14 cellular contexts compared by ENCODE assay signal in genomic region chr3:163043074-163043473, GRCh38.
DNase-seq lines count a peak whose midpoint lies in the region; ATAC-seq and TF ChIP-seq lines count a peak whose summit lies in the region.
"Had no signal": no experiment of that assay in that cellular context is flagged by ENCODE, and none has a peak within 500 bp of the region (broad histone marks: within the 10 kb centered on the region; RNA-seq: fewer than 3 reads in every experiment).

No MANE protein-coding gene starts in this region.

- no peak overlapping the region for H3K4me3 Mint-ChIP-seq in MCF 10A (ENCODE audit: unreplicated experiment)
- H3K4me3 Mint-ChIP-seq in type B pancreatic cell, result no peak overlapping the region
- no peak overlapping the region for H3K4me3 Mint-ChIP-seq in activated CD8-positive, alpha-beta T cell treated with anti-CD3 and anti-CD28 coated beads for 36 hours
- H3K4me3 Mint-ChIP-seq: B cell, immature natural killer cell had no signal

- ATAC-seq in PC-3, result peak; percentile 76
- no peak for ATAC-seq in activated CD8-positive, alpha-beta T cell treated with anti-CD3 and anti-CD28 coated beads for 36 hours

- BruUV-seq in MCF 10A (replicated peaks; lab: Mats Ljungman, UMichigan), result no TSS peak
- no TSS peak for BruUV-seq in mammary epithelial cell (replicated peaks; lab: Mats Ljungman, UMichigan)
- BruUV-seq in PC-3 (replicated peaks; lab: Mats Ljungman, UMichigan), result no TSS peak

- H2AFZ ChIP-seq in mammary epithelial cell (ENCODE audit: low read depth, low read length) (no peak overlapping the region), PC-3 (ENCODE audit: low read length) (no peak overlapping the region)

- TF ChIP-seq CTCF in MCF 10A (IDR thresholded peaks at IDR 0.05; ENCODE audit: unreplicated experiment) (no peak), mammary epithelial cell (conservative IDR thresholded peaks at IDR 0.05 in 1 of 2, IDR thresholded peaks at IDR 0.05 in 1 of 2; ENCODE audit: extremely low read depth in 1 of 2, insufficient read depth in 1 of 2, low read depth in 1 of 2, low read length in 2 of 2) (peak in 1 of 2 donors; percentile 25), PC-3 (conservative IDR thresholded peaks at IDR 0.05; ENCODE audit: low read depth, low read length) (peak; percentile 81), fibroblast of pulmonary artery (IDR thresholded peaks at IDR 0.05; ENCODE audit: low read length, missing control alignments) (peak; percentile 58), type B pancreatic cell (conservative IDR thresholded peaks at IDR 0.05) (peak; percentile 43)
- TF ChIP-seq CTCF in activated CD8-positive, alpha-beta T cell treated with anti-CD3 and anti-CD28 coated beads for 36 hours (IDR thresholded peaks at IDR 0.05), result no peak

- no peak overlapping the region for H3K9ac ChIP-seq in mammary epithelial cell (ENCODE audit: insufficient read depth, low read length)
- no peak overlapping the region for H3K9ac ChIP-seq in PC-3 (ENCODE audit: low read length)

- peaks cover 6% of the 10 kb centered on the region for H3K4me1 Mint-ChIP-seq in MCF 10A (ENCODE audit: insufficient read depth, unreplicated experiment)
- peaks cover 5% of the 10 kb centered on the region for H3K4me1 Mint-ChIP-seq in type B pancreatic cell (ENCODE audit: unreplicated experiment)
- H3K4me1 Mint-ChIP-seq in activated CD8-positive, alpha-beta T cell treated with anti-CD3 and anti-CD28 coated beads for 36 hours (ENCODE audit: low read depth), result no peaks in the 10 kb centered on the region
- H3K4me1 Mint-ChIP-seq: B cell, immature natural killer cell had no signal

- no peak overlapping the region for H3K27ac ChIP-seq in mammary epithelial cell (ENCODE audit: insufficient read depth, low read depth, low read length)
- no peak overlapping the region for H3K27ac ChIP-seq in PC-3 (ENCODE audit: low read length)

- H4K20me1 ChIP-seq in mammary epithelial cell (ENCODE audit: insufficient read depth, low read length) (no peaks in the 10 kb centered on the region), PC-3 (ENCODE audit: low read length) (no peaks in the 10 kb centered on the region)

- H3K36me3 Mint-ChIP-seq in MCF 10A (ENCODE audit: insufficient read depth, unreplicated experiment) (no peaks in the 10 kb centered on the region), type B pancreatic cell (no peaks in the 10 kb centered on the region)
- no peaks in the 10 kb centered on the region for H3K36me3 Mint-ChIP-seq in activated CD8-positive, alpha-beta T cell treated with anti-CD3 and anti-CD28 coated beads for 36 hours (ENCODE audit: low read depth)

- H3K4me1 ChIP-seq in mammary epithelial cell (ENCODE audit: insufficient read depth, low read length) (no peaks in the 10 kb centered on the region), PC-3 (ENCODE audit: insufficient read depth, low read length) (no peaks in the 10 kb centered on the region)

- 30% methylated on average over 3 of the region's 3 CpGs for WGBS in mammary epithelial cell (ENCODE audit: low coverage, missing lambda C conversion rate)

- H3K79me2 ChIP-seq in mammary epithelial cell (ENCODE audit: insufficient read depth, low read length) (no peaks in the 10 kb centered on the region), PC-3 (ENCODE audit: low read length) (no peaks in the 10 kb centered on the region)

- H3K27me3 Mint-ChIP-seq in MCF 10A (ENCODE audit: insufficient read depth, unreplicated experiment) (no peaks in the 10 kb centered on the region), type B pancreatic cell (no peaks in the 10 kb centered on the region)
- no peaks in the 10 kb centered on the region for H3K27me3 Mint-ChIP-seq in activated CD8-positive, alpha-beta T cell treated with anti-CD3 and anti-CD28 coated beads for 36 hours
- H3K27me3 Mint-ChIP-seq: B cell had no signal

- DNase-seq in MCF 10A (ENCODE audit: unreplicated experiment) (peak; percentile 25), mammary epithelial cell (no peak), PC-3 (peak; percentile 62), fibroblast of pulmonary artery (ENCODE audit: low read depth) (peak; percentile 48), type B pancreatic cell (ENCODE audit: extremely low spot score, unreplicated experiment) (no peak), AG08395 (ENCODE audit: low spot score) (no peak)
- DNase-seq in stimulated activated CD4-positive, alpha-beta T cell treated with anti-CD3 and anti-CD28 coated beads, Interleukin-2, amount 100 ng/mL, for 48 hours, result no peak
- no peak for DNase-seq in activated CD8-positive, alpha-beta T cell treated with anti-CD3 and anti-CD28 coated beads for 36 hours
- DNase-seq: amniotic stem cell; immature natural killer cell; occipital lobe; stimulated activated CD4-positive, alpha-beta T cell treated with anti-CD3 and anti-CD28 coated beads, Interleukin-4, amount 100 ng/mL, for 4 hours; T-helper 2 cell had no signal

- peaks cover 15% of the 10 kb centered on the region for H3K9me3 Mint-ChIP-seq in MCF 10A (ENCODE audit: unreplicated experiment)
- peaks cover 11% of the 10 kb centered on the region for H3K9me3 Mint-ChIP-seq in type B pancreatic cell
- H3K9me3 Mint-ChIP-seq in activated CD8-positive, alpha-beta T cell treated with anti-CD3 and anti-CD28 coated beads for 36 hours, result peaks cover 3% of the 10 kb centered on the region

- H3K9me3 ChIP-seq in mammary epithelial cell (replicated peaks; ENCODE audit: insufficient read depth, low read length) (no peaks in the 10 kb centered on the region), PC-3 (ENCODE audit: low read length) (no peaks in the 10 kb centered on the region)

- H3K36me3 ChIP-seq in mammary epithelial cell (ENCODE audit: insufficient read depth, low read length), result no peaks in the 10 kb centered on the region
- no peaks in the 10 kb centered on the region for H3K36me3 ChIP-seq in PC-3 (ENCODE audit: low read depth, low read length)

- H3K27ac Mint-ChIP-seq in MCF 10A (ENCODE audit: low read depth, unreplicated experiment) (no peak overlapping the region), type B pancreatic cell (no peak overlapping the region)
- H3K27ac Mint-ChIP-seq in activated CD8-positive, alpha-beta T cell treated with anti-CD3 and anti-CD28 coated beads for 36 hours, result no peak overlapping the region
- H3K27ac Mint-ChIP-seq: B cell, immature natural killer cell had no signal

- dilution Hi-C loops in mammary epithelial cell (cut with HindIII; ENCODE audit: low sequenced_read_pairs), result no loop called here

- H3F3A ChIP-seq in PC-3 (ENCODE audit: low read length, unreplicated experiment), result no peaks in the 10 kb centered on the region

- H3K9me2 ChIP-seq in PC-3 (replicated peaks; ENCODE audit: low read length), result no peaks in the 10 kb centered on the region

- in situ Hi-C loops in mammary epithelial cell (cut with MboI; ENCODE audit: low sequenced_read_pairs in 2 of 2), result no loop called here

- POLR2A ChIA-PET in MCF 10A (lab: Yijun Ruan, JAX) (no interaction called here), PC-3 (lab: Charles Lee; ENCODE audit: unreplicated experiment) (no interaction called here)
- POLR2A ChIA-PET in activated CD8-positive, alpha-beta T cell treated with anti-CD3 and anti-CD28 coated beads for 36 hours (lab: Charles Lee), result no interaction called here

- intact Hi-C loops in MCF 10A (cut with micrococcal nuclease) (loop anchor here (5.0 kb wide), 1 partner anchor 756 kb away; no protein-coding TSS in a partner anchor), mammary epithelial cell (cut with micrococcal nuclease) (no loop called here), PC-3 (cut with micrococcal nuclease) (loop anchor here (1.0 to 5.0 kb wide), 6 partner anchors 526 to 1486 kb away; no protein-coding TSS in a partner anchor)
- intact Hi-C loops in activated CD8-positive, alpha-beta T cell treated with anti-CD3 and anti-CD28 coated beads for 36 hours (cut with micrococcal nuclease), result no loop called here

- H3K4me3 ChIP-seq in mammary epithelial cell (replicated peaks in 1 of 3; ENCODE audit: insufficient read depth in 1 of 3, low read depth in 2 of 3, low read length in 3 of 3), result no peak overlapping the region
- no peak overlapping the region for H3K4me3 ChIP-seq in PC-3 (ENCODE audit: low read length)
- H3K4me3 ChIP-seq in fibroblast of pulmonary artery (replicated peaks; ENCODE audit: low read depth, low read length), result no peak overlapping the region

- H3K27me3 ChIP-seq in mammary epithelial cell (ENCODE audit: insufficient read depth, low read length) (no peaks in the 10 kb centered on the region), PC-3 (ENCODE audit: low read length) (no peaks in the 10 kb centered on the region)

- H3K4me2 ChIP-seq in mammary epithelial cell (ENCODE audit: insufficient read depth, low read depth, low read length) (no peak overlapping the region), PC-3 (ENCODE audit: low read length) (no peak overlapping the region)

- CTCF ChIA-PET in MCF 10A (lab: Yijun Ruan, JAX), result interaction anchor here (0.7 to 4.9 kb wide), 5 partner anchors 13 to 1191 kb away, joined by 3 to 40 read pairs (median 3); no protein-coding TSS in a partner anchor
- CTCF ChIA-PET in mammary epithelial cell (lab: Charles Lee; ENCODE audit: low non-redundant PET), result no interaction called here
- CTCF ChIA-PET in PC-3 (lab: Charles Lee), result no interaction called here
- CTCF ChIA-PET in activated CD8-positive, alpha-beta T cell treated with anti-CD3 and anti-CD28 coated beads for 36 hours (lab: Charles Lee), result no interaction called here

Comparison
In these comparisons a context has a peak if more than half of its experiments do, and no peak if none do; other contexts are left out.
1. DNase-seq: peak in MCF 10A (single experiment), PC-3 (single experiment) and fibroblast of pulmonary artery (single experiment); none in mammary epithelial cell (single experiment), type B pancreatic cell (single experiment), stimulated activated CD4-positive, alpha-beta T cell treated with anti-CD3 and anti-CD28 coated beads, Interleukin-2, amount 100 ng/mL, for 48 hours (0 of 2), activated CD8-positive, alpha-beta T cell treated with anti-CD3 and anti-CD28 coated beads for 36 hours (single experiment) and AG08395 (single experiment).
2. intact Hi-C loops: an anchor here in MCF 10A (5.0 kb wide) and PC-3 (1.0 to 5.0 kb wide); none called in mammary epithelial cell and activated CD8-positive, alpha-beta T cell treated with anti-CD3 and anti-CD28 coated beads for 36 hours.
3. CTCF ChIP-seq: peak in PC-3 (single experiment), fibroblast of pulmonary artery (single experiment) and type B pancreatic cell (single experiment); none in MCF 10A (single experiment) and activated CD8-positive, alpha-beta T cell treated with anti-CD3 and anti-CD28 coated beads for 36 hours (single experiment).